ENCODE assay signal across 9 cellular contexts in the genomic region with DNA sequence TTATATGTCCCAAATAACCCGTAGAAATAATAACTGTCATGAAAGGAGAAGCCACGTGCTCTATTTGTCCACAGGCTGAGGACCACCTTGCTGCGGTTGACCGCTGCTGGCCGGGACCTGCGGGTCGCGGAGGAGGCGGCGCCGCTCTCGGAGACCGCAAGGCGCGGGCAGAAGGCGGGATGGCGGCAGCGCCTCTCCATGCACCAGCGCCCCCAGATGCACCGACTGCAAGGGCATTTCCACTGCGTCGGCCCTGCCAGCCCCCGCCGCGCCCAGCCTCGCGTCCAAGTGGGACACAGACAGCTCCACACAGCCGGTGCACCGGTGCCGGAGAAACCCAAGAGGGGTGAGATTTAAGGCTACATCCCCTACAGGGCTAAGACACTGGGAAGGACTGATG. TPM values are rescaled to one million over a fixed set of nuclear protein-coding genes. Genes with fewer than 3 reads are reported as not detected.
DNase-seq lines count a peak whose midpoint lies in the region; ATAC-seq, FAIRE-seq and TF ChIP-seq lines count a peak whose summit lies in the region.
"Had no signal": no experiment of that assay in that cellular context is flagged by ENCODE, and none has a peak within 500 bp of the region (broad histone marks: within the 10 kb centered on the region; RNA-seq: fewer than 3 reads in every experiment).

No MANE protein-coding gene starts in this region.

- no peak overlapping the region for H3K9ac ChIP-seq in keratinocyte (ENCODE audit: control insufficient read depth, extremely low read depth, insufficient read depth, low read length)

- peak overlapping the region; percentile 58 for H2AFZ ChIP-seq in keratinocyte (ENCODE audit: control insufficient read depth, low read length)

- H3K4me3 Mint-ChIP-seq in stimulated activated effector memory CD8-positive, alpha-beta T cell treated with anti-CD3 and anti-CD28 coated beads, Interleukin-12 subunit alpha, Interleukin-12 subunit beta, amount 100 ng/mL, for 72 hours, result peak overlapping the region; percentile 43

- H4K20me1 ChIP-seq in keratinocyte (ENCODE audit: control insufficient read depth, extremely low read depth, insufficient read depth, low read length), result no peaks in the 10 kb centered on the region

- no peak overlapping the region for H3K27ac Mint-ChIP-seq in stimulated activated effector memory CD8-positive, alpha-beta T cell treated with anti-CD3 and anti-CD28 coated beads, Interleukin-12 subunit alpha, Interleukin-12 subunit beta, amount 100 ng/mL, for 72 hours

- H3K36me3 ChIP-seq in GM06990 (ENCODE audit: control insufficient read depth, insufficient read depth, low read length) (no peaks in the 10 kb centered on the region), ascending aorta (no peaks in the 10 kb centered on the region), keratinocyte (ENCODE audit: control insufficient read depth in 2 of 2, extremely low read depth in 1 of 2, insufficient read depth in 2 of 2, low read length in 2 of 2) (no peaks in the 10 kb centered on the region)

- no peaks in the 10 kb centered on the region for H3K36me3 Mint-ChIP-seq in stimulated activated effector memory CD8-positive, alpha-beta T cell treated with anti-CD3 and anti-CD28 coated beads, Interleukin-12 subunit alpha, Interleukin-12 subunit beta, amount 100 ng/mL, for 72 hours

- H3K9me3 ChIP-seq in ascending aorta, result no peaks in the 10 kb centered on the region
- no peaks in the 10 kb centered on the region for H3K9me3 ChIP-seq in keratinocyte (ENCODE audit: control insufficient read depth, low read depth, low read length)

- peak; percentile 64 for ATAC-seq in stimulated activated effector memory CD8-positive, alpha-beta T cell treated with anti-CD3 and anti-CD28 coated beads, Interleukin-12 subunit alpha, Interleukin-12 subunit beta, amount 100 ng/mL, for 72 hours
- no peak for ATAC-seq in HG03565 (IDR thresholded peaks at IDR 0.05; ENCODE audit: unreplicated experiment)
- ATAC-seq in HG03108 (IDR thresholded peaks at IDR 0.05; ENCODE audit: unreplicated experiment), result no peak
- no peak for ATAC-seq in HG02981 (IDR thresholded peaks at IDR 0.05; ENCODE audit: unreplicated experiment)

- peak overlapping the region; percentile 66 for H3K4me2 ChIP-seq in keratinocyte (ENCODE audit: control insufficient read depth, extremely low read depth, insufficient read depth, low read depth, low read length)

- H3K4me1 ChIP-seq in ascending aorta (peaks cover 0 to 3% of the 10 kb centered on the region in 2 donors), keratinocyte (ENCODE audit: control insufficient read depth, extremely low read depth, insufficient read depth, low read length) (no peaks in the 10 kb centered on the region)

- no peaks in the 10 kb centered on the region for H3K79me2 ChIP-seq in keratinocyte (ENCODE audit: control insufficient read depth, insufficient read depth, low read length)

- no peaks in the 10 kb centered on the region for H3K9me3 Mint-ChIP-seq in stimulated activated effector memory CD8-positive, alpha-beta T cell treated with anti-CD3 and anti-CD28 coated beads, Interleukin-12 subunit alpha, Interleukin-12 subunit beta, amount 100 ng/mL, for 72 hours

- DNase-seq in GM06990 (ENCODE audit: extremely low read depth, insufficient read length) (peak; percentile 72), NCI-H510A treated with DMSO at 0.1 percent for 48 hours (lab: John Stamatoyannopoulos, UW) (peak; percentile 43), ascending aorta (ENCODE audit: low spot score in 2 of 2) (no peak), keratinocyte (ENCODE audit: low read depth, low spot score) (no peak)
- peak; percentile 2 to 49 for DNase-seq in stimulated activated effector memory CD8-positive, alpha-beta T cell treated with anti-CD3 and anti-CD28 coated beads, Interleukin-12 subunit alpha, Interleukin-12 subunit beta, amount 100 ng/mL, for 72 hours (ENCODE audit: low spot score in 2 of 2)

- peaks cover 6% of the 10 kb centered on the region for H3K4me1 Mint-ChIP-seq in stimulated activated effector memory CD8-positive, alpha-beta T cell treated with anti-CD3 and anti-CD28 coated beads, Interleukin-12 subunit alpha, Interleukin-12 subunit beta, amount 100 ng/mL, for 72 hours

- no peak for FAIRE-seq in keratinocyte (lab: Jason Lieb, UNC)
- FAIRE-seq: endometrium had no signal

- intact Hi-C loops in ascending aorta (cut with DNase I), result no loop called here

- no peak overlapping the region for H3K27ac ChIP-seq in ascending aorta
- H3K27ac ChIP-seq in keratinocyte (ENCODE audit: control insufficient read depth, insufficient read depth, low read length), result no peak overlapping the region

- TF ChIP-seq CTCF in GM06990 (IDR thresholded peaks at IDR 0.05; ENCODE audit: insufficient read depth, low read length, poor library complexity, severe bottlenecking) (no peak), ascending aorta (IDR thresholded peaks at IDR 0.05) (no peak), keratinocyte (optimal IDR thresholded peaks at IDR 0.05 in 1 of 3, IDR thresholded peaks at IDR 0.05 in 1 of 3, conservative IDR thresholded peaks at IDR 0.05 in 1 of 3; ENCODE audit: extremely low read depth in 1 of 3, insufficient read depth in 2 of 3, low read length in 3 of 3) (peak in 1 of 3 experiments; percentile 29)

- H3K9me1 ChIP-seq in keratinocyte (ENCODE audit: control insufficient read depth, extremely low read depth, insufficient read depth, low read length), result no peaks in the 10 kb centered on the region

- dilution Hi-C loops in keratinocyte (cut with MboI; ENCODE audit: extremely low pct_ligation_motif_present, low sequenced_read_pairs), result no loop called here

- peak overlapping the region; percentile 53 for H3K4me3 ChIP-seq in GM06990 (replicated peaks; ENCODE audit: low read depth, low read length)
- H3K4me3 ChIP-seq in ascending aorta, result peak overlapping the region; percentile 29 to 34
- H3K4me3 ChIP-seq in keratinocyte (ENCODE audit: control insufficient read depth in 2 of 3, extremely low read depth in 1 of 3, insufficient read depth in 2 of 3, low read depth in 1 of 3, low read length in 3 of 3), result peak overlapping the region in 1 of 3 experiments; percentile 46

- H3K27me3 ChIP-seq in GM06990 (replicated peaks; ENCODE audit: control insufficient read depth, insufficient read depth, low read length), result no peaks in the 10 kb centered on the region
- H3K27me3 ChIP-seq in ascending aorta, result no peaks in the 10 kb centered on the region
- H3K27me3 ChIP-seq in keratinocyte (ENCODE audit: control insufficient read depth, extremely low read depth, insufficient read depth, low read length), result peaks cover 8% of the 10 kb centered on the region

RNA-seq across cellular contexts. Expression of gene RPGRIP1, which starts 21.0 kb away (rescaled TPM):
- not detected for total RNA-seq in ascending aorta
- polyA plus RNA-seq in keratinocyte, result 0.07 TPM in 1 of 3 replicates, not detected in the others
- not detected for polyA plus RNA-seq in keratinocyte (2011; ENCODE audit: low read depth)
- 0.02 and 0.03 TPM in 2 replicates for polyA plus RNA-seq in keratinocyte (2011; cell fraction: cytosol; rRNA removed)
- polyA plus RNA-seq in keratinocyte (2011; cell fraction: nucleus; rRNA removed), result 0.05 TPM in 1 of 2 replicates, not detected in the other
- not detected in 2 replicates for polyA plus RNA-seq in keratinocyte (2012; ENCODE audit: low replicate concordance)
- polyA minus RNA-seq in keratinocyte, result 0.23 TPM in 1 of 3 replicates, not detected in the others
- not detected for polyA minus RNA-seq in keratinocyte (2011; cell fraction: cytosol; rRNA and poly(A)+ RNA removed)
- polyA minus RNA-seq in keratinocyte (2011; cell fraction: nucleus; rRNA and poly(A)+ RNA removed), result not detected in 2 replicates

RNA-seq across cellular contexts. Expression of gene HNRNPC, which starts 31.6 kb away (rescaled TPM):
- total RNA-seq in ascending aorta, result 303 TPM
- polyA plus RNA-seq in keratinocyte, result 624 to 871 TPM (median 786 TPM) in 3 replicates
- 2,950 TPM for polyA plus RNA-seq in keratinocyte (2011; ENCODE audit: low read depth)
- polyA plus RNA-seq in keratinocyte (2011; cell fraction: cytosol; rRNA removed), result 414 and 574 TPM in 2 replicates
- polyA plus RNA-seq in keratinocyte (2011; cell fraction: nucleus; rRNA removed), result 390 and 516 TPM in 2 replicates
- 567 and 714 TPM in 2 replicates for polyA plus RNA-seq in keratinocyte (2012; ENCODE audit: low replicate concordance)
- polyA minus RNA-seq in keratinocyte, result 380 to 701 TPM (median 538 TPM) in 3 replicates
- polyA minus RNA-seq in keratinocyte (2011; cell fraction: cytosol; rRNA and poly(A)+ RNA removed), result 204 TPM
- polyA minus RNA-seq in keratinocyte (2011; cell fraction: nucleus; rRNA and poly(A)+ RNA removed), result 318 and 503 TPM in 2 replicates

Comparison
In these comparisons a context has a peak if more than half of its experiments do, and no peak if none do; other contexts are left out.
1. DNase-seq: peak in GM06990 (single experiment), NCI-H510A treated with DMSO at 0.1 percent for 48 hours (single experiment) and stimulated activated effector memory CD8-positive, alpha-beta T cell treated with anti-CD3 and anti-CD28 coated beads, Interleukin-12 subunit alpha, Interleukin-12 subunit beta, amount 100 ng/mL, for 72 hours (2 of 2); none in ascending aorta (0 of 2) and keratinocyte (single experiment).